In the genomic region with DNA sequence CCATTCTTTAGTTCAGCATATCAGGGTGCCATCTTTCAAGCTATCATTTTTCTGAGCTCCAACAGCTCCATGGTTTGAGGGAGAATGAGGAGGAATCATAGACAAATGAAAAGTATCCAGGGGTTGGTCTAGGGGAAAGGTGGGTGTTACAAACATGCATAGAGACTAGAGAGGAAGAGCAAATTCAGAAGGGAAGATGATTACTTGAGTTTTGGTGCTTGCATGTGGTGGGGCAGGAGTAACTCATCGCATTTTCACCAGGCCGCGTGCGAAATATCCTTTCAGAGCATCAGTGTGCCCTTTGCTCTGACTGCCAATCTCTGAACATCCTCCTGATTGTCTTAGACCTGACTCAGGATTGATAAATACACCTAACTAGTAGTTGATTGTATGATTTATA, we compare ENCODE assay signal across 9 cellular contexts. TPM values are rescaled to one million over a fixed set of nuclear protein-coding genes. Genes with fewer than 3 reads are reported as not detected.
A peak's percentile ranks its signal among the peaks of the same experiment; 100 is the strongest.
DNase-seq lines count a peak whose midpoint lies in the region; ATAC-seq and TF ChIP-seq lines count a peak whose summit lies in the region.
"Had no signal": no experiment of that assay in that cellular context is flagged by ENCODE, and none has a peak within 500 bp of the region (broad histone marks: within the 10 kb centered on the region; RNA-seq: fewer than 3 reads in every experiment).

No MANE protein-coding gene starts in this region.

- TF ChIP-seq POLR2A in esophagus squamous epithelium (IDR thresholded peaks at IDR 0.05), result no peak

- TF ChIP-seq CTCF in KMS-11 (conservative IDR thresholded peaks at IDR 0.05; ENCODE audit: low read depth, low read length) (no peak), esophagus squamous epithelium (IDR thresholded peaks at IDR 0.05) (no peak), chondrocyte (IDR thresholded peaks at IDR 0.05) (no peak)

- H3K4me3 Mint-ChIP-seq in chondrocyte (ENCODE audit: unreplicated experiment), result no peak overlapping the region

- no peak for ATAC-seq in GM18868 (IDR thresholded peaks at IDR 0.05; ENCODE audit: unreplicated experiment)

- H3K79me2 ChIP-seq in KMS-11 (ENCODE audit: insufficient read depth, low read depth), result peaks cover 41% of the 10 kb centered on the region

- peaks cover 83% of the 10 kb centered on the region for H3K4me1 ChIP-seq in KMS-11 (ENCODE audit: low read depth, poor library complexity, severe bottlenecking)
- peaks cover 0 to 65% (median 12%) of the 10 kb centered on the region in 3 donors for H3K4me1 ChIP-seq in esophagus squamous epithelium

- H3K4me1 Mint-ChIP-seq in chondrocyte (ENCODE audit: low read depth), result peaks cover 12% of the 10 kb centered on the region

- intact Hi-C loops in esophagus squamous epithelium (cut with DNase I), result no loop called here

- no peak overlapping the region for H3K27ac Mint-ChIP-seq in chondrocyte (ENCODE audit: unreplicated experiment)

- H3K27ac ChIP-seq in KMS-11, result peak overlapping the region; percentile 85; the same call in 1 of the 2 replicates
- peak overlapping the region; percentile 43 to 74 (median 58) for H3K27ac ChIP-seq in esophagus squamous epithelium

- no peaks in the 10 kb centered on the region for H3K36me3 Mint-ChIP-seq in chondrocyte (ENCODE audit: low read depth)

- no peaks in the 10 kb centered on the region for H3K27me3 Mint-ChIP-seq in chondrocyte (ENCODE audit: low read depth)

- WGBS in esophagus squamous epithelium, 2 donors, result 83 to 97% methylated on average over 4 of the region's 4 CpGs

- peak; percentile 35 for DNase-seq in activated CD4-positive, alpha-beta T cell treated with anti-CD3 and anti-CD28 coated beads, Interleukin-2, amount 50 U/mL, for 1 hour
- DNase-seq in esophagus squamous epithelium (lab: John Stamatoyannopoulos, UW), result no peak
- DNase-seq in stimulated activated naive CD4-positive, alpha-beta T cell (lab: John Stamatoyannopoulos, UW), result peak in 4 of 6 experiments; percentile 10 to 47 (median 28)
- no peak for DNase-seq in NK-92 (lab: John Stamatoyannopoulos, UW; ENCODE audit: unreplicated experiment)
- no peak for DNase-seq in chondrocyte (ENCODE audit: low spot score)
- DNase-seq: NCI-H1694 treated with DMSO at 0.1 percent for 48 hours had no signal

- H3K9ac ChIP-seq in KMS-11, result peak overlapping the region; percentile 63; the same call in 1 of the 2 replicates

- peak overlapping the region; percentile 82 for H3K4me2 ChIP-seq in KMS-11

- no peaks in the 10 kb centered on the region for H4K20me1 ChIP-seq in KMS-11 (ENCODE audit: insufficient read depth)

- H3K36me3 ChIP-seq in KMS-11 (ENCODE audit: insufficient read depth), result no peaks in the 10 kb centered on the region
- no peaks in the 10 kb centered on the region for H3K36me3 ChIP-seq in esophagus squamous epithelium
- H3K36me3 ChIP-seq: ascending aorta had no signal

- no peaks in the 10 kb centered on the region for H3K9me3 Mint-ChIP-seq in chondrocyte (ENCODE audit: low read depth)

- no peaks in the 10 kb centered on the region for H3K9me3 ChIP-seq in esophagus squamous epithelium
- H3K9me3 ChIP-seq: ascending aorta had no signal

- no peak overlapping the region for H3K4me3 ChIP-seq in KMS-11 (IDR thresholded peaks at IDR 0.05; ENCODE audit: insufficient read depth, low read depth, low read length)
- no peak overlapping the region for H3K4me3 ChIP-seq in esophagus squamous epithelium
- H3K4me3 ChIP-seq: ascending aorta had no signal

- no peak overlapping the region for H2AFZ ChIP-seq in KMS-11 (ENCODE audit: low read depth)

- H3K27me3 ChIP-seq in KMS-11 (ENCODE audit: insufficient read depth, low read depth), result no peaks in the 10 kb centered on the region
- no peaks in the 10 kb centered on the region for H3K27me3 ChIP-seq in esophagus squamous epithelium
- H3K27me3 ChIP-seq: ascending aorta had no signal

RNA-seq across cellular contexts. Expression of a gene that starts 7.7 kb away (rescaled TPM):
- total RNA-seq in esophagus squamous epithelium (10 to 100 TPM in 2 of 4 donors, 1 to 10 TPM in 2; 5.8 to 13.9 (median 8.9) TPM), chondrocyte (9.2 to 10.8 TPM (median 9.7 TPM) in 3 replicates)

RNA-seq across cellular contexts. Expression of a gene that starts 28.3 kb away (rescaled TPM):
- total RNA-seq in esophagus squamous epithelium, result 10 to 100 TPM; 16.2 to 32.9 (median 24.8) TPM
- 17.5 to 19.3 TPM (median 18.4 TPM) in 3 replicates for total RNA-seq in chondrocyte

RNA-seq across cellular contexts. Expression of a gene that starts 51.8 kb away (rescaled TPM):
- 1 to 10 TPM in 1 of 4 donors, under 1 TPM in 1, not detected in 2; 0.94 to 1.3 TPM for total RNA-seq in esophagus squamous epithelium
- not detected in 3 replicates for total RNA-seq in chondrocyte

Comparison
In these comparisons a context has a peak if more than half of its experiments do, and no peak if none do; other contexts are left out.
1. DNase-seq: peak in activated CD4-positive, alpha-beta T cell treated with anti-CD3 and anti-CD28 coated beads, Interleukin-2, amount 50 U/mL, for 1 hour (single experiment) and stimulated activated naive CD4-positive, alpha-beta T cell (4 of 6); none in esophagus squamous epithelium (single experiment), NK-92 (single experiment) and chondrocyte (single experiment).